ENCODE assay signal across 33 cellular contexts in genomic region chr4:57151481-57151880, GRCh38. TPM values are rescaled to one million over a fixed set of nuclear protein-coding genes. Genes with fewer than 3 reads are reported as not detected.
A peak's percentile ranks its signal among the peaks of the same experiment; 100 is the strongest.
DNase-seq lines count a peak whose midpoint lies in the region; ATAC-seq and TF ChIP-seq lines count a peak whose summit lies in the region.
"Had no signal": no experiment of that assay in that cellular context is flagged by ENCODE, and none has a peak within 500 bp of the region (broad histone marks: within the 10 kb centered on the region; RNA-seq: fewer than 3 reads in every experiment).

No MANE protein-coding gene starts in this region.

- H3K4me1 ChIP-seq in SJCRH30: peaks cover 3% of the 10 kb centered on the region; the same call in 1 of the 2 replicates
- H3K4me1 ChIP-seq: colonic mucosa, HAP-1, lower lobe of right lung, Peyer's patch, thyroid gland had no signal

- H3K9me3 ChIP-seq in SJCRH30 (replicated peaks): no peaks in the 10 kb centered on the region
- H3K9me3 ChIP-seq: colonic mucosa, HAP-1, lower lobe of right lung, ovary, Peyer's patch, thyroid gland had no signal

- no peaks in the 10 kb centered on the region for H3K27me3 ChIP-seq in SJCRH30
- H3K27me3 ChIP-seq: cardiac muscle cell, colonic mucosa, ovary, Peyer's patch, thyroid gland had no signal

- no peak overlapping the region for H3K27ac ChIP-seq in SJCRH30
- H3K27ac ChIP-seq: cardiac muscle cell, colonic mucosa, KMS-11, lower lobe of right lung, ovary, Peyer's patch, thyroid gland had no signal

- DNase-seq in NCI-H748 (lab: John Stamatoyannopoulos, UW; ENCODE audit: unreplicated experiment): peak; percentile 16
- DNase-seq in NCI-H748 treated with DMSO at 0.1 percent for 48 hours (lab: John Stamatoyannopoulos, UW): no peak
- peak; percentile 24 to 46 for DNase-seq in SJCRH30
- DNase-seq in fibroblast of pulmonary artery (ENCODE audit: low read depth): peak; percentile 32
- peak; percentile 28 for DNase-seq in renal cortical epithelial cell (ENCODE audit: low read depth)
- no peak for DNase-seq in Ammon's horn (ENCODE audit: low spot score)
- DNase-seq in activated gamma-delta T cell (lab: John Stamatoyannopoulos, UW): no peak
- DNase-seq: 8988T; activated CD4-positive, alpha-beta memory T cell treated with anti-CD3 and anti-CD28 coated beads for 36 hours; activated CD4-positive, CD25-positive, alpha-beta regulatory T cell treated with anti-CD3 and anti-CD28 coated beads, Interleukin-2, amount 50 U/mL, for 72 hours; activated CD8-positive, alpha-beta memory T cell treated with anti-CD3 and anti-CD28 coated beads, Interleukin-2, amount 50 U/mL, for 48 hours; CD4-positive, alpha-beta memory T cell; colonic mucosa; DMS 273 treated with DMSO at 0.1 percent for 48 hours; kidney glomerular epithelial cell; lower lobe of right lung; MV-4-11; NCI-H510A treated with DMSO at 0.1 percent for 48 hours; nephron progenitor cell; ovary; Peyer's patch; stimulated activated CD4-positive, alpha-beta T cell treated with anti-CD3 and anti-CD28 coated beads, Interleukin-1b, Interleukin-23, amount 100 ng/mL, for 48 hours; stimulated activated CD8-positive, alpha-beta memory T cell treated with anti-CD3 and anti-CD28 coated beads, Interleukin-4, amount 100 ng/mL, for 48 hours; stimulated activated naive CD8-positive, alpha-beta T cell treated with anti-CD3 and anti-CD28 coated beads, Interleukin-15, amount 100 ng/mL, for 72 hours; thyroid gland had no signal

- TF ChIP-seq CTCF in fibroblast of pulmonary artery (IDR thresholded peaks at IDR 0.05; ENCODE audit: low read length, missing control alignments): no peak

- no peak for ATAC-seq in HG02885 (IDR thresholded peaks at IDR 0.05; ENCODE audit: poor library complexity, unreplicated experiment)
- ATAC-seq: activated naive CD4-positive, alpha-beta T cell treated with anti-CD3 and anti-CD28 coated beads, Interleukin-2, amount 50 U/mL, for 72 hours; activated T-helper 17 cell treated with anti-CD3 and anti-CD28 coated beads, Interleukin-2, amount 50 U/mL, for 72 hours; lower lobe of right lung; stimulated activated naive CD8-positive, alpha-beta T cell treated with anti-CD3 and anti-CD28 coated beads, Interleukin-15, amount 100 ng/mL, for 72 hours had no signal

- no peaks in the 10 kb centered on the region for H3K36me3 ChIP-seq in SJCRH30
- H3K36me3 ChIP-seq: cardiac muscle cell, colonic mucosa, HAP-1, lower lobe of right lung, ovary, Peyer's patch, thyroid gland had no signal

- H3K4me3 ChIP-seq in SJCRH30: no peak overlapping the region
- H3K4me3 ChIP-seq in fibroblast of pulmonary artery (replicated peaks; ENCODE audit: low read depth, low read length): no peak overlapping the region
- H3K4me3 ChIP-seq: cardiac muscle cell, colonic mucosa, HAP-1, lower lobe of right lung, ovary, Peyer's patch, smooth muscle cell, thyroid gland had no signal

RNA-seq across cellular contexts. Expression of gene IGFBP7, which starts 41.3 kb away (rescaled TPM):
- 1.8 and 2.3 TPM in 2 replicates for total RNA-seq in SJCRH30 (2014; rRNA removed; shearing (Covaris generic))
- total RNA-seq in renal cortical epithelial cell: 1,261 and 4,753 TPM in 2 replicates
- total RNA-seq: activated CD4-positive, alpha-beta memory T cell treated with anti-CD3 and anti-CD28 coated beads for 36 hours; activated T-helper 17 cell treated with anti-CD3 and anti-CD28 coated beads, Interleukin-2, amount 50 U/mL, for 72 hours; CD4-positive, alpha-beta memory T cell; T-helper 1 cell treated with Interleukin-12 subunit alpha and Interleukin-12 subunit beta and Interleukin-4 antibody, amounts not matched to agents 30 ng/mL and 1 ng/mL, for 36 hours had no signal

Comparison
In these comparisons a context has a peak if more than half of its experiments do, and no peak if none do; other contexts are left out.
1. DNase-seq: peak in NCI-H748 (single experiment), SJCRH30 (2 of 2), fibroblast of pulmonary artery (single experiment) and renal cortical epithelial cell (single experiment); none in NCI-H748 treated with DMSO at 0.1 percent for 48 hours (single experiment), Ammon's horn (single experiment) and activated gamma-delta T cell (single experiment).
2. RNA of gene IGFBP7, which starts 41.3 kb away (total RNA-seq): 1,261 to 4,753 TPM in renal cortical epithelial cell; 1.8 to 2.3 TPM in SJCRH30; every median in the first group is over 100 times any median in the second.